Comparison of ENCODE assay signal across 8 cellular contexts in the genomic region with DNA sequence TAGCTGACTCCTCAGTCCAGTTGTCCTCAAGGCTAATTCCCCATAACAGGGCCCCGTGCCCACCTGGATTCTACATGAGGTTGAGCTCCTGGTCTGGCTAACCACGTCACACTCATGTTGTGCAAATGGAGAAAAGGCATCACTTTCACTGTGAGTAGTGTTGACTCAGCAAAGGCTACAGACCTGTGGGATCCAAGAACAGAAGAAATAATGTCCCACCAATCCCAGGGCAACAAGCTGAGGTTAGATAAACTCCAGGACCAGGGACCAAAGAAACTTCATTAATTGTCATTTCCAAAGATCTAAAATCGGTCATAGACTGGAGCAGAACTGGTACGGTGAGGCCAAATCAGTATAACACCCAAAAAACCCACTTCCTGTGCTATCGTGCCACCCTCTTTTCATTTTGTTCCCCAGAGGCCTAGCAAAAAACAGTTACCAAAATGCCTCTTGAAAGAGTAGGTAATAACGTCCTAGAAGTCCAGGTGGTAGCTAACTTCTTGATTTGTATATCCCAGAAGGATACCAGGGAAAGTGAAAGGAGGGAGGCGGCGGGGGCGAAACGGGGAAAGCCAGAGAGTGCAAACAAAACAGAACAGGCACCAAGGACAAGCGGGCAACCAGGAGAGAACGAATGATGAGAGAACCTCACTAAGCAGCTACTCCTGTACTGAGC. TPM values are rescaled to one million over a fixed set of nuclear protein-coding genes. Genes with fewer than 3 reads are reported as not detected.
DNase-seq lines count a peak whose midpoint lies in the region; ATAC-seq and TF ChIP-seq lines count a peak whose summit lies in the region.

No MANE protein-coding gene starts in this region.

- peak overlapping the region; percentile 98 for H3K4me2 ChIP-seq in SU-DHL-6 (ENCODE audit: low read depth, low read length, poor library complexity, severe bottlenecking)

- ATAC-seq in psoas muscle: no peak

- peak overlapping the region in 4 of 5 experiments; percentile 35 to 98 (median 82) for H3K27ac Mint-ChIP-seq in brain

- TF ChIP-seq CTCF in GM13977 (IDR thresholded peaks at IDR 0.05; ENCODE audit: extremely low read depth, insufficient read depth, missing control alignments) (no peak), SU-DHL-6 (IDR thresholded peaks at IDR 0.05; ENCODE audit: insufficient read depth, low read length, poor library complexity, severe bottlenecking) (no peak), brain (conservative IDR thresholded peaks at IDR 0.05) (no peak), psoas muscle (IDR thresholded peaks at IDR 0.05) (no peak), WERI-Rb-1 (IDR thresholded peaks at IDR 0.05; ENCODE audit: low read depth, low read length) (no peak)

- H3K4me1 ChIP-seq in psoas muscle: peaks cover 29% of the 10 kb centered on the region

- WGBS in psoas muscle, 3 donors: 67 to 79% (median 71%) methylated on average over 12 of the region's 12 CpGs

- peaks cover 11% of the 10 kb centered on the region for H3K27me3 Mint-ChIP-seq in brain

- H3K9me3 ChIP-seq in SU-DHL-6 (ENCODE audit: insufficient read depth, low read length): no peaks in the 10 kb centered on the region
- no peaks in the 10 kb centered on the region for H3K9me3 ChIP-seq in psoas muscle
- H3K9me3 ChIP-seq in WERI-Rb-1 (ENCODE audit: severe bottlenecking): no peaks in the 10 kb centered on the region

- H3K36me3 ChIP-seq in SU-DHL-6 (ENCODE audit: low read length) (no peaks in the 10 kb centered on the region; the same call in 1 of the 2 replicates), psoas muscle (ENCODE audit: insufficient read depth in 1 of 2, low read depth in 1 of 2) (peaks cover 0 to 45% of the 10 kb centered on the region in 2 donors), WERI-Rb-1 (peaks cover 43% of the 10 kb centered on the region)

- peaks cover 14% of the 10 kb centered on the region; the same call in 1 of the 2 replicates for H3F3A ChIP-seq in SU-DHL-6 (ENCODE audit: insufficient read depth)

- peaks cover 24% of the 10 kb centered on the region for H3K36me3 Mint-ChIP-seq in brain

- no peak overlapping the region for H2AFZ ChIP-seq in SU-DHL-6 (ENCODE audit: low read depth, low read length, severe bottlenecking)

- no peaks in the 10 kb centered on the region for H4K20me1 ChIP-seq in SU-DHL-6 (ENCODE audit: low read depth, low read length)

- H3K4me1 Mint-ChIP-seq in brain: peaks cover 40% of the 10 kb centered on the region

- peaks cover 38% of the 10 kb centered on the region for H3K79me2 ChIP-seq in SU-DHL-6 (ENCODE audit: insufficient read depth, low read length)

- intact Hi-C loops in psoas muscle (cut with DNase I): loop anchor here in 1 of 2 donors (5.0 kb wide), 2 partner anchors 353 to 458 kb away; a partner anchor contains a TSS

- peak overlapping the region; percentile 92 to 100 (median 95) for H3K4me3 Mint-ChIP-seq in brain

- no peaks in the 10 kb centered on the region for H3K9me3 Mint-ChIP-seq in brain

- H3K27me3 ChIP-seq in SU-DHL-6 (ENCODE audit: low read length) (no peaks in the 10 kb centered on the region), psoas muscle (ENCODE audit: insufficient read depth in 3 of 3, low read length in 2 of 3) (no peaks in the 10 kb centered on the region), WERI-Rb-1 (ENCODE audit: insufficient read depth, low read depth, severe bottlenecking) (no peaks in the 10 kb centered on the region)

- H3K27ac ChIP-seq in SU-DHL-6 (ENCODE audit: low read depth, low read length): peak overlapping the region; percentile 81
- H3K27ac ChIP-seq in psoas muscle: peak overlapping the region; percentile 99
- no peak overlapping the region for H3K27ac ChIP-seq in WERI-Rb-1

- no peaks in the 10 kb centered on the region for H3K9me2 ChIP-seq in SU-DHL-6 (replicated peaks; ENCODE audit: insufficient read depth, low read length)

- H3K9ac ChIP-seq in SU-DHL-6 (ENCODE audit: low read length): peak overlapping the region; percentile 95

- in situ Hi-C loops in GM13977 (cut with MboI; ENCODE audit: low pct_unique_long_range_greater_than_20kb, low sequenced_read_pairs, unreplicated experiment): loop anchor here (10.0 kb wide), 1 partner anchor 64 kb away; a partner anchor contains a TSS

- peak; percentile 53 for DNase-seq in GM13977 (ENCODE audit: low spot score)
- DNase-seq in psoas muscle: no peak
- no peak for DNase-seq in SKM-1 treated with dmso at 0.1 percent for 144 hours (lab: John Stamatoyannopoulos, UW; ENCODE audit: unreplicated experiment)
- no peak for DNase-seq in mesenteric fat pad (ENCODE audit: low spot score)
- no peak for DNase-seq in NCI-H2196 (lab: John Stamatoyannopoulos, UW; ENCODE audit: unreplicated experiment)
- DNase-seq in WERI-Rb-1: no peak

- H3K4me3 ChIP-seq in SU-DHL-6 (ENCODE audit: insufficient read depth, low read length, poor library complexity, severe bottlenecking) (peak overlapping the region; percentile 99), psoas muscle (peak overlapping the region; percentile 98), WERI-Rb-1 (ENCODE audit: low read depth, low read length) (no peak overlapping the region)

RNA-seq across cellular contexts. Expression of a gene that starts 1.4 kb away (rescaled TPM):
- polyA plus RNA-seq in brain (ENCODE audit: insufficient read depth, low read depth, low replicate concordance) (20.5 TPM), psoas muscle (10 to 100 TPM in 2 of 3 donors, 1 to 10 TPM in 1; 9.9 to 17.5 (median 13.4) TPM)
- total RNA-seq in psoas muscle (10 to 100 TPM; 15.8 to 23.6 (median 20.8) TPM), mesenteric fat pad (68.1 TPM)

RNA-seq across cellular contexts. Expression of a gene that starts 2.0 kb away (rescaled TPM):
- polyA plus RNA-seq in brain (ENCODE audit: insufficient read depth, low read depth, low replicate concordance): 20.7 TPM
- 10 to 100 TPM; 31.0 to 39.4 (median 34.7) TPM for total RNA-seq in psoas muscle
- polyA plus RNA-seq in psoas muscle: 10 to 100 TPM; 12.4 to 19.7 (median 16.8) TPM
- total RNA-seq in mesenteric fat pad: 21.9 TPM

RNA-seq across cellular contexts. Expression of a gene that starts 31.3 kb away (rescaled TPM):
- polyA plus RNA-seq in brain (ENCODE audit: insufficient read depth, low read depth, low replicate concordance) (122 TPM), psoas muscle (100 to 1,000 TPM in 2 of 3 donors, 10 to 100 TPM in 1; 86.5 to 140 (median 117) TPM)
- total RNA-seq in psoas muscle (10 to 100 TPM; 36.2 to 73.0 (median 51.7) TPM), mesenteric fat pad (923 TPM)

RNA-seq across cellular contexts. Expression of a gene that starts 51.9 kb away (rescaled TPM):
- 22.4 TPM for polyA plus RNA-seq in brain (ENCODE audit: insufficient read depth, low read depth, low replicate concordance)
- 10 to 100 TPM; 12.6 to 22.8 (median 19.9) TPM for total RNA-seq in psoas muscle
- polyA plus RNA-seq in psoas muscle: 10 to 100 TPM in 1 of 3 donors, 1 to 10 TPM in 2; 7.1 to 10.5 (median 7.3) TPM
- 226 TPM for total RNA-seq in mesenteric fat pad

Comparison
In these comparisons a context has a peak if more than half of its experiments do, and no peak if none do; other contexts are left out.
1. RNA of a gene that starts 31.3 kb away (total RNA-seq): 923 TPM in mesenteric fat pad (single experiment); 36.2 to 73.0 TPM in psoas muscle; every median in the first group is over 10 times any median in the second.